21 cellular contexts compared by ENCODE assay signal in genomic region chr5:20649966-20650365, GRCh38.
DNase-seq lines count a peak whose midpoint lies in the region; ATAC-seq and TF ChIP-seq lines count a peak whose summit lies in the region.
"Had no signal": no experiment of that assay in that cellular context is flagged by ENCODE, and none has a peak within 500 bp of the region (broad histone marks: within the 10 kb centered on the region; RNA-seq: fewer than 3 reads in every experiment).

No MANE protein-coding gene starts in this region.

- TF ChIP-seq CTCF in MCF 10A (IDR thresholded peaks at IDR 0.05; ENCODE audit: unreplicated experiment) (no peak), mammary epithelial cell (conservative IDR thresholded peaks at IDR 0.05 in 1 of 2, IDR thresholded peaks at IDR 0.05 in 1 of 2; ENCODE audit: extremely low read depth in 1 of 2, insufficient read depth in 1 of 2, low read depth in 1 of 2, low read length in 2 of 2) (no peak), transverse colon (IDR thresholded peaks at IDR 0.05) (no peak)

- H3K36me3 Mint-ChIP-seq in MCF 10A (ENCODE audit: insufficient read depth, unreplicated experiment) = peaks cover 4% of the 10 kb centered on the region
- H3K36me3 Mint-ChIP-seq: CD4-positive, CD25-positive, alpha-beta regulatory T cell; CD8-positive, alpha-beta T cell had no signal

- ATAC-seq in GM19023 (IDR thresholded peaks at IDR 0.05; ENCODE audit: unreplicated experiment) = no peak
- ATAC-seq: CD8-positive, alpha-beta T cell; GM12878 had no signal

- peaks cover 14% of the 10 kb centered on the region for H3K9me3 Mint-ChIP-seq in MCF 10A (ENCODE audit: unreplicated experiment)

- no peak overlapping the region for H3K9ac ChIP-seq in mammary epithelial cell (ENCODE audit: insufficient read depth, low read length)
- H3K9ac ChIP-seq: BLaER1 had no signal

- TF ChIP-seq POLR2A in transverse colon (IDR thresholded peaks at IDR 0.05) = no peak

- H4K20me1 ChIP-seq in mammary epithelial cell (ENCODE audit: insufficient read depth, low read length) = no peaks in the 10 kb centered on the region
- H4K20me1 ChIP-seq: BLaER1 had no signal

- WGBS in mammary epithelial cell (ENCODE audit: low coverage, missing lambda C conversion rate) = 100% methylated on average over 1 of the region's 1 CpG
- 88 to 89% methylated on average over 1 of the region's 1 CpG for WGBS in transverse colon (ENCODE audit: low coverage in 1 of 2), 2 donors

- H3K4me2 ChIP-seq in mammary epithelial cell (ENCODE audit: insufficient read depth, low read depth, low read length) = no peak overlapping the region
- H3K4me2 ChIP-seq: BLaER1 had no signal

- peaks cover 10% of the 10 kb centered on the region for H3K4me1 Mint-ChIP-seq in MCF 10A (ENCODE audit: insufficient read depth, unreplicated experiment)
- H3K4me1 Mint-ChIP-seq: B cell; CD4-positive, CD25-positive, alpha-beta regulatory T cell had no signal

- H3K9me3 ChIP-seq in mammary epithelial cell (replicated peaks; ENCODE audit: insufficient read depth, low read length) = no peaks in the 10 kb centered on the region
- H3K9me3 ChIP-seq in transverse colon = peaks cover 0 to 3% of the 10 kb centered on the region in 2 donors
- H3K9me3 ChIP-seq: BLaER1, Caco-2, HAP-1 had no signal

- dilution Hi-C loops in mammary epithelial cell (cut with HindIII; ENCODE audit: low sequenced_read_pairs) = no loop called here

- H3K79me2 ChIP-seq in mammary epithelial cell (ENCODE audit: insufficient read depth, low read length) = no peaks in the 10 kb centered on the region

- H3K27ac ChIP-seq in mammary epithelial cell (ENCODE audit: insufficient read depth, low read depth, low read length) (no peak overlapping the region), transverse colon (no peak overlapping the region)
- H3K27ac ChIP-seq: 22Rv1, BLaER1, C4-2B had no signal

- no peak for TF ChIP-seq EP300 in transverse colon (IDR thresholded peaks at IDR 0.05; ENCODE audit: low read depth)

- CTCF ChIA-PET in MCF 10A (lab: Yijun Ruan, JAX) = no interaction called here
- CTCF ChIA-PET in mammary epithelial cell (lab: Charles Lee; ENCODE audit: low non-redundant PET) = no interaction called here

- H3K27ac Mint-ChIP-seq in MCF 10A (ENCODE audit: low read depth, unreplicated experiment) = peak overlapping the region; percentile 46
- H3K27ac Mint-ChIP-seq: B cell; CD4-positive, CD25-positive, alpha-beta regulatory T cell; CD8-positive, alpha-beta T cell had no signal

- no peaks in the 10 kb centered on the region for H3K27me3 Mint-ChIP-seq in MCF 10A (ENCODE audit: insufficient read depth, unreplicated experiment)
- H3K27me3 Mint-ChIP-seq: B cell; CD4-positive, CD25-positive, alpha-beta regulatory T cell had no signal

- H3K4me3 Mint-ChIP-seq in MCF 10A (ENCODE audit: unreplicated experiment) = no peak overlapping the region
- H3K4me3 Mint-ChIP-seq: B cell; CD4-positive, CD25-positive, alpha-beta regulatory T cell; CD8-positive, alpha-beta T cell had no signal

- H3K36me3 ChIP-seq in mammary epithelial cell (ENCODE audit: insufficient read depth, low read length) (no peaks in the 10 kb centered on the region), transverse colon (no peaks in the 10 kb centered on the region)
- H3K36me3 ChIP-seq: BLaER1, HAP-1 had no signal

- H3K27me3 ChIP-seq in mammary epithelial cell (ENCODE audit: insufficient read depth, low read length) (no peaks in the 10 kb centered on the region), transverse colon (no peaks in the 10 kb centered on the region)
- H3K27me3 ChIP-seq: BLaER1 had no signal

- H3K4me3 ChIP-seq in mammary epithelial cell (replicated peaks in 1 of 3; ENCODE audit: insufficient read depth in 1 of 3, low read depth in 2 of 3, low read length in 3 of 3) = no peak overlapping the region
- no peak overlapping the region for H3K4me3 ChIP-seq in transverse colon
- H3K4me3 ChIP-seq: BLaER1, GM12878, HAP-1 had no signal

- DNase-seq in MCF 10A (ENCODE audit: unreplicated experiment) = peak; percentile 56
- DNase-seq in mammary epithelial cell = no peak
- peak; percentile 3 for DNase-seq in amniotic epithelial cell (ENCODE audit: low read depth)
- peak; percentile 11 for DNase-seq in iris pigment epithelial cell (ENCODE audit: low read depth)
- no peak for DNase-seq in dermis blood vessel endothelial cell
- no peak for DNase-seq in transverse colon
- no peak for DNase-seq in DMS153 (lab: John Stamatoyannopoulos, UW)
- DNase-seq: Caco-2; CD4-positive, CD25-positive, alpha-beta regulatory T cell; CD8-positive, alpha-beta T cell; DMS79; EL; GDM1; GOT3 had no signal

- in situ Hi-C loops in mammary epithelial cell (cut with MboI; ENCODE audit: low sequenced_read_pairs in 2 of 2) = no loop called here
- in situ Hi-C loops in transverse colon (cut with MboI; ENCODE audit: low pct_ligation_motif_present in 1 of 4, low pct_unique_long_range_greater_than_20kb in 1 of 4, low sequenced_read_pairs in 3 of 4) = no loop called here

- POLR2A ChIA-PET in MCF 10A (lab: Yijun Ruan, JAX) = no interaction called here

- intact Hi-C loops in MCF 10A (cut with micrococcal nuclease) = no loop called here
- intact Hi-C loops in mammary epithelial cell (cut with micrococcal nuclease) = no loop called here
- intact Hi-C loops in transverse colon (cut with DNase I; ENCODE audit: low total_unique reads) = no loop called here

- no TSS peak for BruUV-seq in MCF 10A (replicated peaks; lab: Mats Ljungman, UMichigan)
- no TSS peak for BruUV-seq in mammary epithelial cell (replicated peaks; lab: Mats Ljungman, UMichigan)

- H3K4me1 ChIP-seq in mammary epithelial cell (ENCODE audit: insufficient read depth, low read length) = no peaks in the 10 kb centered on the region
- H3K4me1 ChIP-seq in transverse colon = no peaks in the 10 kb centered on the region
- H3K4me1 ChIP-seq: BLaER1, Caco-2, HAP-1 had no signal

- no peak overlapping the region for H2AFZ ChIP-seq in mammary epithelial cell (ENCODE audit: low read depth, low read length)

Comparison
In these comparisons a context has a peak if more than half of its experiments do, and no peak if none do; other contexts are left out.
1. DNase-seq: peak in MCF 10A (single experiment), amniotic epithelial cell (single experiment) and iris pigment epithelial cell (single experiment); none in mammary epithelial cell (single experiment), dermis blood vessel endothelial cell (single experiment), transverse colon (single experiment) and DMS153 (single experiment).